1 cellular context compared by ENCODE assay signal in the genomic region with DNA sequence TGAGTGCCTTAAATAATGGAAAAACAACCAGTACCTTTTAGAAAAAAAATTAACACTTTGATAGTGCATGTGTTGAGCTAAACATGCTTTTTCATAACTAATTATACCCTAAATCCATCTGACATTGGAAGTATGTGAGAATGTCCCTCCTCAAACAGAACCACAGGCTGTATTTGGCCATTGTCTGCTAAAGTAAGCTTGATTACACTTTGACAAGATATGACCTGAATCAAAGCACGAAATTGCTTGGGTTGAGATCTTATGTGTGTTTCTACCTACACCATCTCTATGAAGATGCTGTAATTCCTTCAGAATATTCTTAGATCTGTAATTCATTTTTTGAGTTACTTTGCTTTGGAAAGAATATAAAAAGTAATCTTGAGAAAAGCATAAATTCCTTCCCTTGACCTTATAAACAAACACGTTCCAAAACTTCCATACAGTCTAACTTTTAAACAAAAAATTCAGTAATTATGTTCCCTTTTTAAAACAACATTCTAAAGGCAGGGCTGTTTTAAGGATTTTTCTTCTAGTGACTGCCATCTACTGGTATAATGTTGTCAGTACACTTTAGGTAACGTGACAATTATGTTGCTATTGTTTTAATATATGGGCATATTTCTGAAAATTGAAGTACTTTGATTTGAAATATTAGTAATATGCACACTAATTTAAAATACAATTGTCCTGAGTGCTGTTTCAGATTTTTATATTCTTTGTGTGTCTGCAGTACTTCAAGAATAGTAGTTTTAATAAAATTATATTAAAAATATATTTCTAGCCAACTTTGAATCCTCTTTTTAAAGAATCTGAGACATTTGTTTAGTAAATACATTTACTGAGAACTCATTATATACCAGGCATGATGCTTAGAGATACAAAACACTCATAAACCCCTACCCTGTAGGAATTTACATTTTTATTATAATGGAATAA.
TF ChIP-seq lines count a peak whose summit lies in the region.

No MANE protein-coding gene starts in this region.

TF ChIP-seq in Ishikawa, 13 proteins besides CTCF, POLR2A, EP300 and RAD21 (continued from another document):
- TF ChIP-seq, protein P1, sequence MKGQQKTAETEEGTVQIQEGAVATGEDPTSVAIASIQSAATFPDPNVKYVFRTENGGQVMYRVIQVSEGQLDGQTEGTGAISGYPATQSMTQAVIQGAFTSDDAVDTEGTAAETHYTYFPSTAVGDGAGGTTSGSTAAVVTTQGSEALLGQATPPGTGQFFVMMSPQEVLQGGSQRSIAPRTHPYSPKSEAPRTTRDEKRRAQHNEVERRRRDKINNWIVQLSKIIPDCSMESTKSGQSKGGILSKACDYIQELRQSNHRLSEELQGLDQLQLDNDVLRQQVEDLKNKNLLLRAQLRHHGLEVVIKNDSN (IDR thresholded peaks at IDR 0.05) = no peak
- TF ChIP-seq YY1 (IDR thresholded peaks at IDR 0.05; ENCODE audit: low read depth) (no peak), CEBPB (IDR thresholded peaks at IDR 0.05) (no peak)
